Comparison of ENCODE assay signal across 8 cellular contexts in the genomic region with DNA sequence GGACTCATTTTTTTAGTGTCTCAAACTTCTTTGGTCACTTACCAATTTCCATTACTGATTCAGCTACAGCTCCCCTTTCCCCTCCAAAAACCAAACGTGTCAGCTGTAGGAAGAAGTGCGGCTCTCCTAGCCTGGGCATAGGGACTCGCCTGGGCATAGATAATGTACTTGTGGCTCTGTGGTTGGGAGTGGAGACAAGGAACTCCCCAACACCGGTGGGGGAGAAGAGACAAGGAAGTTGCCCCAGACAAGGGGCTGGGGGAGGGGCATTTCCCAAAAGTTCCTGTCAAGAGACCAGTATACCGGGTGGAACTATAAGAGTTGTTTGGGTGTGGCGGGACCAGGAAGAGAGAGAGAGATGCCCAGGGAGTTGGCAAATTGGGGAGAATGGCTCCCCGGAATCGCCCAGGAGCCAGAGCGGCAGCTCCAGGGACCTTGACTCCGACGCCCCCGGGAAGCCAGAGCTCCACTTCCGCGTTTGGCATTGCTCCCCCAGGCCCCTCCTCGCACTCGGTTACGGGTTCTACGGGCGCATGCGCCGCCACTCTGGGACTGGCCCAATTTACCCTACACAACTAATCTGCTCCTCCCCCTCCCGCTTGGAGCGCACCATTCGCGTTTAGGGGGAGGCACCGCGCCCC. TPM values are rescaled to one million over a fixed set of nuclear protein-coding genes. Genes with fewer than 3 reads are reported as not detected.
DNase-seq lines count a peak whose midpoint lies in the region; ATAC-seq and TF ChIP-seq lines count a peak whose summit lies in the region.

No MANE protein-coding gene starts in this region.

- H3K36me3 Mint-ChIP-seq in activated CD4-positive, alpha-beta T cell treated with anti-CD3 and anti-CD28 coated beads for 36 hours (ENCODE audit: low read depth): peaks cover 3% of the 10 kb centered on the region

- H3K27me3 Mint-ChIP-seq in activated CD4-positive, alpha-beta T cell treated with anti-CD3 and anti-CD28 coated beads for 36 hours: no peaks in the 10 kb centered on the region

- H3K27ac Mint-ChIP-seq in activated CD4-positive, alpha-beta T cell treated with anti-CD3 and anti-CD28 coated beads for 36 hours: peak overlapping the region; percentile 96

- POLR2A ChIA-PET in BJ (lab: Charles Lee): interaction anchor here (0.6 to 1.0 kb wide), 5 partner anchors 9 to 461 kb away, joined by 4 to 15 read pairs (median 4); no protein-coding TSS in a partner anchor
- POLR2A ChIA-PET in activated CD4-positive, alpha-beta T cell treated with anti-CD3 and anti-CD28 coated beads for 36 hours (lab: Charles Lee): interaction anchor here (0.6 to 1.8 kb wide), 6 partner anchors 28 to 821 kb away, joined by 3 to 5 read pairs (median 4); no protein-coding TSS in a partner anchor

- peak overlapping the region; percentile 81 to 96 for H3K9ac ChIP-seq in duodenal mucosa (ENCODE audit: low read depth in 1 of 2, low read length in 2 of 2)

- H3K27me3 ChIP-seq in BJ (ENCODE audit: control insufficient read depth, insufficient read depth, low read length) (0 out of 2 replicates have a peak, but pooled peaks cover 2% of the 10 kb centered on the region), duodenal mucosa (ENCODE audit: control insufficient read depth in 1 of 2, insufficient read depth in 2 of 2, low read length in 2 of 2) (no peaks in the 10 kb centered on the region), lower lobe of right lung (ENCODE audit: low read depth) (no peaks in the 10 kb centered on the region)

- CTCF ChIA-PET in BJ (lab: Yijun Ruan, JAX): interaction anchor here (0.9 to 1.4 kb wide), 3 partner anchors 12 to 112 kb away, joined by 3 to 4 read pairs (median 3); no protein-coding TSS in a partner anchor
- CTCF ChIA-PET in activated CD4-positive, alpha-beta T cell treated with anti-CD3 and anti-CD28 coated beads for 36 hours (lab: Charles Lee): interaction anchor here (0.5 to 1.5 kb wide), 9 partner anchors 9 to 696 kb away, joined by 3 to 4 read pairs (median 3); no protein-coding TSS in a partner anchor

- H3K27ac ChIP-seq in duodenal mucosa (ENCODE audit: low read depth, low read length): peak overlapping the region; percentile 97
- peak overlapping the region; percentile 98 for H3K27ac ChIP-seq in lower lobe of right lung

- H3K4me1 ChIP-seq in duodenal mucosa (ENCODE audit: control insufficient read depth in 1 of 2, insufficient read depth in 2 of 2, low read length in 2 of 2): peaks cover 31 to 37% of the 10 kb centered on the region in 2 donors
- H3K4me1 ChIP-seq in lower lobe of right lung: peaks cover 39% of the 10 kb centered on the region

- H3K4me1 Mint-ChIP-seq in activated CD4-positive, alpha-beta T cell treated with anti-CD3 and anti-CD28 coated beads for 36 hours: peaks cover 47% of the 10 kb centered on the region

- ATAC-seq in GM19043 (IDR thresholded peaks at IDR 0.05; ENCODE audit: low read depth, unreplicated experiment): peak; percentile 62
- peak; percentile 78 for ATAC-seq in HG03342 (IDR thresholded peaks at IDR 0.05; ENCODE audit: unreplicated experiment)
- ATAC-seq in activated CD4-positive, alpha-beta T cell treated with anti-CD3 and anti-CD28 coated beads for 36 hours: peak; percentile 85
- peak; percentile 93 to 96 for ATAC-seq in lower lobe of right lung

- DNase-seq in BJ (ENCODE audit: low read depth) (peak; percentile 64), NCI-H510A treated with DMSO at 0.1 percent for 48 hours (lab: John Stamatoyannopoulos, UW) (peak; percentile 99), lower lobe of right lung (peak; percentile 99)
- DNase-seq in activated CD4-positive, alpha-beta T cell treated with anti-CD3 and anti-CD28 coated beads for 36 hours: peak; percentile 97
- DNase-seq in stimulated activated CD4-positive, alpha-beta T cell treated with anti-CD3 and anti-CD28 coated beads, TNF-alpha, amount 100 ng/mL, for 1 hour (ENCODE audit: low read depth in 3 of 3, low spot score in 1 of 3): peak; percentile 86 to 93 (median 89)

- H3K4me3 ChIP-seq in BJ (ENCODE audit: low read depth, low read length): peak overlapping the region; percentile 88
- peak overlapping the region; percentile 85 to 89 for H3K4me3 ChIP-seq in duodenal mucosa (ENCODE audit: low read depth in 1 of 2, low read length in 2 of 2)
- H3K4me3 ChIP-seq in lower lobe of right lung: peak overlapping the region; percentile 83

- intact Hi-C loops in activated CD4-positive, alpha-beta T cell treated with anti-CD3 and anti-CD28 coated beads for 36 hours (cut with DNase I, micrococcal nuclease): loop anchor here (1.0 to 5.0 kb wide), 12 partner anchors 27 to 885 kb away; a partner anchor contains a TSS
- intact Hi-C loops in lower lobe of right lung (cut with DNase I): no loop called here

- H3K9me3 Mint-ChIP-seq in activated CD4-positive, alpha-beta T cell treated with anti-CD3 and anti-CD28 coated beads for 36 hours (ENCODE audit: low read depth): no peaks in the 10 kb centered on the region

- no peaks in the 10 kb centered on the region for H3K9me3 ChIP-seq in duodenal mucosa (ENCODE audit: control insufficient read depth in 1 of 2, low read length in 2 of 2)
- H3K9me3 ChIP-seq in lower lobe of right lung: no peaks in the 10 kb centered on the region

- TF ChIP-seq CTCF in BJ (IDR thresholded peaks at IDR 0.05; ENCODE audit: insufficient read depth, low read depth, low read length): no peak
- no peak for TF ChIP-seq CTCF in lower lobe of right lung (IDR thresholded peaks at IDR 0.05)

- peak overlapping the region; percentile 98 for H3K4me3 Mint-ChIP-seq in activated CD4-positive, alpha-beta T cell treated with anti-CD3 and anti-CD28 coated beads for 36 hours

- H3K36me3 ChIP-seq in BJ (ENCODE audit: control insufficient read depth, insufficient read depth, low read length) (no peaks in the 10 kb centered on the region), duodenal mucosa (ENCODE audit: control insufficient read depth in 1 of 2, insufficient read depth in 2 of 2, low read length in 2 of 2) (no peaks in the 10 kb centered on the region), lower lobe of right lung (no peaks in the 10 kb centered on the region)

RNA-seq across cellular contexts. Expression of a gene that starts 0.9 kb away (rescaled TPM):
- 15.5 and 21.8 TPM in 2 replicates for polyA plus RNA-seq in BJ (2011; rRNA removed)
- 31.2 and 42.8 TPM in 2 replicates for polyA minus RNA-seq in BJ (2011; rRNA and poly(A)+ RNA removed)
- 10 to 100 TPM; 34.5 to 47.8 TPM for total RNA-seq in activated CD4-positive, alpha-beta T cell treated with anti-CD3 and anti-CD28 coated beads for 36 hours
- 83.3 TPM for total RNA-seq in lower lobe of right lung

Comparison
In these comparisons a context has a peak if more than half of its experiments do, and no peak if none do; other contexts are left out.
1. Peak in every context shown above with its lines: DNase-seq, ATAC-seq, H3K4me3 ChIP-seq and H3K27ac ChIP-seq.